1 cellular context compared by ENCODE assay signal in the genomic region with DNA sequence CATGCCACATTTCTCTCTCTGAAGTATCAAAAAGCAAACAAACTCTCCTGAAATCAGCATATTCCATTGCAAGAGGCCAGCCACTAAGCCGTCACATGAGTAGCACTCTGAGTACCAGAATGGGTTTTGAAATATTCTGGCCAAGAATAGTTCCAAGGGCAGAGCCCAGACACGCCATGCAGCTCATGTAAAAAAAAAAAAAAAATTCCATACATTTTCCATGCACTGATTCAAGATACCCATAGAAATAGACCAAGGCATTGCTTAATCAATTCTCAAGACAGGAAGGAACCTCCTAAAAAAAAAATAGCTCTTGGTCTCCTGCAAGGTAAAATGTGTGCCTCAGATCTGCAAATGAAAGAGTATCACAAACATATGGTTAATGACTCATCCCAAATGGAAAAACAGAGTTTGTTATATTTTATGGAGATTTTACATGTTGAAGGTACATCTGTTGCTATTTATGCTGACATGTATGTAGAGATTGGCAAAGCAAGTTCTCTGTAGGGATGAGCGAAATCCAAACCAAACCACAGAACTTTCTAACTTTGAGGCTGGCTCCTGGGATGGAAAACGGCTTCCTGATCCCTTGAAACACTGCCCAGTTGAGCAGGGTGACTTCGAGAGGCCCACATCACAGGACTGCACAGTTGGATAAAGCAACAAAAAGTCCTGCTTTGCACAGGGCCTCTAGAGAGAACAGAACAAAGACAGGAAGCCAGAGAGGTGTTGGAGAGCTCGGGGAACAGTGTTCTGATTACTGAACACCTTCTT.
TF ChIP-seq lines count a peak whose summit lies in the region.

No MANE protein-coding gene starts in this region.

TF ChIP-seq in SK-N-SH, 30 proteins besides CTCF, POLR2A, EP300 and RAD21 (continued from another document):
- TF ChIP-seq REST (IDR thresholded peaks at IDR 0.05; ENCODE audit: low read depth, low read length) (no peak), NRF1 (IDR thresholded peaks at IDR 0.05; ENCODE audit: low read depth, low read length) (no peak), FOXJ3 (CRISPR knock-in tag; IDR thresholded peaks at IDR 0.05) (no peak)
